8 cellular contexts compared by ENCODE assay signal in the genomic region with DNA sequence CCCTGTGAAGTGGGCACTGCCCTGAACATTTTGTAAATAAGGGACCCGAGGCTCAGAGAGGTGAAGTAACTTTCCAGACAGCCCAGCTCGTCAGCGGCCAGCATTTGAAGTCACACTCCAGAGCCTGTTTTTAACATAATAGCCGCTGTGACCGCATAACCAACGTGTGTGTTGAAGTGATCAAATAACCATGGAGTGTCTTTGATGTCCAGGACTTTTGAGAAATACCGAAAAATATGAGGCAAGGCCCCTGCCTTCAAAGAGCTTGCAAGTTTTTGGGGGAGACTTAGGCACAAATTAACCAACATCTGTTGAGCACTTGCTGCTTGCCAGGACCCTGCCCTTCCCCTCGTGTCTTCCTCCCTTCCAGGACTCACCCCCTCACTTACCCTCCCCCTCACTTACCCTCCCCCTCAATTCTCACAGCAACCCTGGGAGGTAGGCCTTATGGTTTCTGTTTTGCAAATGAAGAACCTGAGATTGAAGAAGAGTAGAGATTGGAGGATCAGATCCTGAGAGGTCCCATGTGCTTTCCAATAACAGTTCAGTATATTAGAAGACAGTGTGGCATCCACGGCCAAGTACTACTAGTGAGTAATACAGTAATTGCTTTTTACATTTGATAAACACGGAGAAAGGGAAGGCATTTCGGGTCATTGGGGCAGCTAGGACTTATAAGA. TPM values are rescaled to one million over a fixed set of nuclear protein-coding genes. Genes with fewer than 3 reads are reported as not detected.
DNase-seq lines count a peak whose midpoint lies in the region; ATAC-seq and TF ChIP-seq lines count a peak whose summit lies in the region.

No MANE protein-coding gene starts in this region.

- ATAC-seq in GM21526 (IDR thresholded peaks at IDR 0.05; ENCODE audit: low FRiP score, unreplicated experiment), result peak; percentile 45

- peak overlapping the region; percentile 87 for H3K9ac ChIP-seq in HUES64 (ENCODE audit: low read depth, low read length)
- H3K9ac ChIP-seq in SK-N-MC (ENCODE audit: insufficient read length), result peak overlapping the region; percentile 96
- H3K9ac ChIP-seq in skeletal muscle satellite cell (ENCODE audit: low read depth, low read length), result peak overlapping the region; percentile 98

- no peaks in the 10 kb centered on the region for H3K9me2 ChIP-seq in DOHH2 (replicated peaks; ENCODE audit: control insufficient read depth, low read length)

- H3F3A ChIP-seq in DOHH2 (ENCODE audit: control insufficient read depth, insufficient read depth), result no peaks in the 10 kb centered on the region

- H3K4me3 ChIP-seq in DOHH2 (ENCODE audit: low read length) (peak overlapping the region; percentile 95), HUES64 (ENCODE audit: low read length) (peak overlapping the region; percentile 87), SK-N-MC (peak overlapping the region; percentile 99), skeletal muscle satellite cell (ENCODE audit: low read length) (peak overlapping the region; percentile 96)

- H3K27ac ChIP-seq in DOHH2 (ENCODE audit: low read depth, low read length) (peak overlapping the region; percentile 79), HUES64 (ENCODE audit: low read depth, low read length) (peak overlapping the region; percentile 93; the same call in 1 of the 2 replicates), SK-N-MC (peak overlapping the region; percentile 85)

- WGBS in HUES64, result 3% methylated on average over 11 of the region's 11 CpGs

- peaks cover 25% of the 10 kb centered on the region for H4K20me1 ChIP-seq in DOHH2 (ENCODE audit: control insufficient read depth, insufficient read depth, low read depth, low read length)

- H3K9me3 ChIP-seq in DOHH2 (ENCODE audit: control insufficient read depth, insufficient read depth, low read length), result no peaks in the 10 kb centered on the region
- H3K9me3 ChIP-seq in HUES64 (ENCODE audit: insufficient read depth, low read depth, low read length), result no peaks in the 10 kb centered on the region
- H3K9me3 ChIP-seq in SK-N-MC (ENCODE audit: low read depth, low read length), result no peaks in the 10 kb centered on the region
- no peaks in the 10 kb centered on the region for H3K9me3 ChIP-seq in skeletal muscle satellite cell (replicated peaks; ENCODE audit: low read length)

- TF ChIP-seq CTCF in DOHH2 (IDR thresholded peaks at IDR 0.05; ENCODE audit: low read depth, low read length, poor library complexity, severe bottlenecking), result no peak

- peaks cover 80% of the 10 kb centered on the region for H3K36me3 ChIP-seq in DOHH2 (ENCODE audit: control insufficient read depth, low read length)
- H3K36me3 ChIP-seq in HUES64 (ENCODE audit: insufficient read depth, low read length), result peaks cover 37% of the 10 kb centered on the region
- H3K36me3 ChIP-seq in SK-N-MC (ENCODE audit: insufficient read depth, low read length), result peaks cover 40% of the 10 kb centered on the region
- peaks cover 14% of the 10 kb centered on the region for H3K36me3 ChIP-seq in skeletal muscle satellite cell (ENCODE audit: insufficient read depth, low read length)

- H3K27me3 ChIP-seq in DOHH2 (ENCODE audit: control insufficient read depth, low read length), result no peaks in the 10 kb centered on the region
- no peaks in the 10 kb centered on the region for H3K27me3 ChIP-seq in HUES64 (ENCODE audit: insufficient read depth, low read length)
- no peaks in the 10 kb centered on the region for H3K27me3 ChIP-seq in skeletal muscle satellite cell (ENCODE audit: control insufficient read depth, insufficient read depth, low read length)

- H3K79me2 ChIP-seq in DOHH2 (ENCODE audit: control insufficient read depth, low read length), result peaks cover 98% of the 10 kb centered on the region

- DNase-seq in SK-N-MC (ENCODE audit: low read depth, low spot score), result peak; percentile 68
- DNase-seq in amniotic stem cell (lab: John Stamatoyannopoulos, UW), result peak; percentile 56
- peak; percentile 78 for DNase-seq in iPS DF 19.7 (ENCODE audit: low read depth, low spot score)
- no peak for DNase-seq in mesenteric fat pad (ENCODE audit: low spot score)

- H3K4me1 ChIP-seq in DOHH2 (ENCODE audit: control insufficient read depth, low read length), result peaks cover 49% of the 10 kb centered on the region
- peaks cover 22% of the 10 kb centered on the region for H3K4me1 ChIP-seq in HUES64 (ENCODE audit: insufficient read depth, low read length)
- H3K4me1 ChIP-seq in skeletal muscle satellite cell (ENCODE audit: control insufficient read depth, insufficient read depth, low read length), result peaks cover 20% of the 10 kb centered on the region

- H3K4me2 ChIP-seq in DOHH2 (ENCODE audit: low read length) (peak overlapping the region; percentile 84), skeletal muscle satellite cell (ENCODE audit: low read length) (peak overlapping the region; percentile 96)

RNA-seq across cellular contexts. Expression of gene SLC16A1, which starts 1.3 kb away (rescaled TPM):
- polyA plus RNA-seq in HUES64 (2013, experiment 1 of 2), result 196 TPM
- polyA plus RNA-seq in HUES64 (2013, experiment 2 of 2), result 188 TPM
- 122 and 130 TPM in 2 replicates for total RNA-seq in skeletal muscle satellite cell (2012; rRNA removed)
- 52.9 TPM for total RNA-seq in mesenteric fat pad
